Comparison of ENCODE assay signal across 12 cellular contexts in the genomic region with DNA sequence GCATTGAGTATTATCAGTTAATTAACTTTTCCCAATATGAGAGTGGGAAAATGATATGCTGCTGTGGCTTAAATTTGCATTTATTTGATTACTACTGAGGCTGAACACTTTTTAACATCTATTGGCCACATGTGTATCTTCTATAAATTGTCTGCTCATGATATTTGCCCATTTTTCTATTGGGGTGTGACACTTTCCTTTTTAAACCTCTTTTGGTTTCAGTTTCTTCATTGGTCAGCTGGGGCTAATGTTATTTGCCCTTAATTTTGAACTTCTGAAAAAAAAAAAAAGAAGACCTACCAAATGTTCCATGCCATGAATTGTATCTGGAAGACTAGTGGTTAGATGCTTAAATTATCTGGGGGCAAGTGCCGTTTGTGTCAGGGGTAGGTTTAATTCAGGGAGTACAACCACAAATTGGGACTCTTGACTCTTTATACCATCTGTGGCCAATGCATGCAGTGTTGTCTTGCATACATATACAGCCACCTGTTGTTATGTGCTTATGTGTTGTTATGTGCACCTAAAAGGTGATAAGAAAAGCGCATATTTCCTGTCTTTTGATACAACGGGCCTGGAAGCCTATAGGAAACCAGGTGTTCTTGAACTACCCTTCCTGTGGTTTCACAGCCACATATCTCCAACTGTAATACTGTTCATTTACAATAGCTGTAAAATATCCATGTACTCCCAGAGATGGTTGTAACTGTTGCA. TPM values are rescaled to one million over a fixed set of nuclear protein-coding genes. Genes with fewer than 3 reads are reported as not detected.
DNase-seq lines count a peak whose midpoint lies in the region; ATAC-seq and TF ChIP-seq lines count a peak whose summit lies in the region.
"Had no signal": no experiment of that assay in that cellular context is flagged by ENCODE, and none has a peak within 500 bp of the region (broad histone marks: within the 10 kb centered on the region; RNA-seq: fewer than 3 reads in every experiment).

No MANE protein-coding gene starts in this region.

- H4K20me1 ChIP-seq in Loucy (ENCODE audit: insufficient read depth, low read length, poor library complexity, severe bottlenecking), result no peaks in the 10 kb centered on the region

- no peaks in the 10 kb centered on the region for H3K9me2 ChIP-seq in Loucy (replicated peaks; ENCODE audit: low read depth, low read length)

- H3K27ac Mint-ChIP-seq in activated naive CD8-positive, alpha-beta T cell, result no peak overlapping the region
- H3K27ac Mint-ChIP-seq in activated naive CD8-positive, alpha-beta T cell treated with anti-CD3 and anti-CD28 coated beads for 36 hours, result no peak overlapping the region
- H3K27ac Mint-ChIP-seq: stimulated activated memory B cell treated with anti-CD40 and anti-IgM and Interleukin-4, amounts not matched to agents 10 μg/mL and 1 μg/mL and 100 μg/mL, for 72 hours had no signal

- H3K9me3 ChIP-seq in Loucy (ENCODE audit: insufficient read depth, low read depth, low read length) (no peaks in the 10 kb centered on the region), thymus (ENCODE audit: control insufficient read depth) (no peaks in the 10 kb centered on the region)

- H3F3A ChIP-seq in Loucy (ENCODE audit: low read depth), result peaks cover 10% of the 10 kb centered on the region; the same call in 1 of the 2 replicates

- ATAC-seq in HG02642 (IDR thresholded peaks at IDR 0.05; ENCODE audit: poor library complexity, unreplicated experiment), result peak; percentile 73
- ATAC-seq: stimulated activated memory B cell treated with anti-CD40 and anti-IgM and Interleukin-4, amounts not matched to agents 10 μg/mL and 1 μg/mL and 100 μg/mL, for 72 hours had no signal

- TF ChIP-seq CTCF in Loucy (conservative IDR thresholded peaks at IDR 0.05; ENCODE audit: low read length), result no peak
- TF ChIP-seq CTCF in GM13976 (IDR thresholded peaks at IDR 0.05; ENCODE audit: borderline replicate concordance, control extremely low read depth, extremely low read depth, insufficient read depth, missing control alignments), result no peak

- peaks cover 27% of the 10 kb centered on the region for H3K4me1 Mint-ChIP-seq in activated naive CD8-positive, alpha-beta T cell (ENCODE audit: low read depth)
- peaks cover 21% of the 10 kb centered on the region for H3K4me1 Mint-ChIP-seq in activated naive CD8-positive, alpha-beta T cell treated with anti-CD3 and anti-CD28 coated beads for 36 hours

- H3K27me3 ChIP-seq in Loucy (ENCODE audit: insufficient read depth, low read length, poor library complexity, severe bottlenecking) (no peaks in the 10 kb centered on the region), thymus (ENCODE audit: control insufficient read depth, insufficient read depth) (no peaks in the 10 kb centered on the region)

- no peaks in the 10 kb centered on the region for H3K36me3 Mint-ChIP-seq in activated naive CD8-positive, alpha-beta T cell
- peaks cover 4% of the 10 kb centered on the region for H3K36me3 Mint-ChIP-seq in activated naive CD8-positive, alpha-beta T cell treated with anti-CD3 and anti-CD28 coated beads for 36 hours
- H3K36me3 Mint-ChIP-seq: stimulated activated memory B cell treated with anti-CD40 and anti-IgM and Interleukin-4, amounts not matched to agents 10 μg/mL and 1 μg/mL and 100 μg/mL, for 72 hours had no signal

- H2AFZ ChIP-seq in Loucy (ENCODE audit: low read length), result no peak overlapping the region

- DNase-seq in activated naive CD8-positive, alpha-beta T cell treated with anti-CD3 and anti-CD28 coated beads for 36 hours, result no peak
- DNase-seq in SIG-M5 (lab: John Stamatoyannopoulos, UW), result no peak
- DNase-seq in GM13976 (ENCODE audit: low spot score), result no peak
- DNase-seq in substantia nigra (lab: John Stamatoyannopoulos, UW), result no peak
- DNase-seq: islet precursor cell, NCI-H187 treated with DMSO at 0.1 percent for 48 hours, nucleus accumbens had no signal

- H3K9me3 Mint-ChIP-seq in activated naive CD8-positive, alpha-beta T cell (ENCODE audit: low read depth), result no peaks in the 10 kb centered on the region
- H3K9me3 Mint-ChIP-seq in activated naive CD8-positive, alpha-beta T cell treated with anti-CD3 and anti-CD28 coated beads for 36 hours, result no peaks in the 10 kb centered on the region
- H3K9me3 Mint-ChIP-seq: stimulated activated memory B cell treated with anti-CD40 and anti-IgM and Interleukin-4, amounts not matched to agents 10 μg/mL and 1 μg/mL and 100 μg/mL, for 72 hours had no signal

- peak overlapping the region; percentile 87 for H3K4me2 ChIP-seq in Loucy (ENCODE audit: low read depth, low read length, poor library complexity, severe bottlenecking)

- peak overlapping the region; percentile 55 for H3K4me3 Mint-ChIP-seq in activated naive CD8-positive, alpha-beta T cell
- H3K4me3 Mint-ChIP-seq in activated naive CD8-positive, alpha-beta T cell treated with anti-CD3 and anti-CD28 coated beads for 36 hours, result no peak overlapping the region
- H3K4me3 Mint-ChIP-seq: stimulated activated memory B cell treated with anti-CD40 and anti-IgM and Interleukin-4, amounts not matched to agents 10 μg/mL and 1 μg/mL and 100 μg/mL, for 72 hours had no signal

- 4% methylated on average over 3 of the region's 3 CpGs for WGBS in thymus

- peak overlapping the region; percentile 68 for H3K4me3 ChIP-seq in Loucy (ENCODE audit: low read length, poor library complexity, severe bottlenecking)
- H3K4me3 ChIP-seq in thymus (ENCODE audit: low read length), result no peak overlapping the region

- in situ Hi-C loops in GM13976 (cut with MboI; ENCODE audit: low sequenced_read_pairs, unreplicated experiment), result no loop called here

- no peaks in the 10 kb centered on the region for H3K36me3 ChIP-seq in Loucy (ENCODE audit: insufficient read depth, low read length)
- H3K36me3 ChIP-seq in thymus (ENCODE audit: control insufficient read depth, insufficient read depth), result no peaks in the 10 kb centered on the region

- H3K9ac ChIP-seq in Loucy (ENCODE audit: low read depth, low read length, poor library complexity, severe bottlenecking), result peak overlapping the region; percentile 76

- H3K27ac ChIP-seq in thymus (ENCODE audit: low read depth), result peak overlapping the region; percentile 75
- H3K27ac ChIP-seq in substantia nigra (ENCODE audit: low read depth, low read length, poor library complexity, severe bottlenecking), result no peak overlapping the region

- H3K4me1 ChIP-seq in Loucy (ENCODE audit: insufficient read depth, low read length, poor library complexity, severe bottlenecking) (peaks cover 46% of the 10 kb centered on the region), thymus (ENCODE audit: control insufficient read depth, insufficient read depth, low read length) (peaks cover 15% of the 10 kb centered on the region)

- H3K79me2 ChIP-seq in Loucy (ENCODE audit: insufficient read depth, low read length), result no peaks in the 10 kb centered on the region

- no peaks in the 10 kb centered on the region for H3K27me3 Mint-ChIP-seq in activated naive CD8-positive, alpha-beta T cell
- no peaks in the 10 kb centered on the region for H3K27me3 Mint-ChIP-seq in activated naive CD8-positive, alpha-beta T cell treated with anti-CD3 and anti-CD28 coated beads for 36 hours
- H3K27me3 Mint-ChIP-seq: stimulated activated memory B cell treated with anti-CD40 and anti-IgM and Interleukin-4, amounts not matched to agents 10 μg/mL and 1 μg/mL and 100 μg/mL, for 72 hours had no signal

RNA-seq across cellular contexts. Expression of gene SH2D1A, which starts 48.9 kb away (rescaled TPM):
- 10 to 100 TPM; 67.1 to 67.6 TPM for total RNA-seq in activated naive CD8-positive, alpha-beta T cell treated with anti-CD3 and anti-CD28 coated beads for 36 hours
- polyA plus RNA-seq in thymus, result 81.1 TPM
